32 cellular contexts compared by ENCODE assay signal in genomic region chr7:155232911-155233702, GRCh38.
A peak's percentile ranks its signal among the peaks of the same experiment; 100 is the strongest.
DNase-seq lines count a peak whose midpoint lies in the region; ATAC-seq, FAIRE-seq and TF ChIP-seq lines count a peak whose summit lies in the region.
"Had no signal": no experiment of that assay in that cellular context is flagged by ENCODE, and none has a peak within 500 bp of the region (broad histone marks: within the 10 kb centered on the region; RNA-seq: fewer than 3 reads in every experiment).

No MANE protein-coding gene starts in this region.

- H3K79me2 ChIP-seq in HepG2 (ENCODE audit: insufficient read depth, low read length): no peaks in the 10 kb centered on the region
- H3K79me2 ChIP-seq in Karpas-422 (ENCODE audit: low read length): no peaks in the 10 kb centered on the region

- H3K9ac ChIP-seq in HepG2 (ENCODE audit: insufficient read depth, low read depth, low read length): no peak overlapping the region
- H3K9ac ChIP-seq in Karpas-422 (ENCODE audit: low read length): no peak overlapping the region

- H3K27ac ChIP-seq in right lobe of liver: peak overlapping the region in 2 of 3 donors; percentile 95 to 96
- no peak overlapping the region for H3K27ac ChIP-seq in HepG2 (ENCODE audit: extremely low read length, insufficient read depth, low read length)
- no peak overlapping the region for H3K27ac ChIP-seq in Karpas-422 (ENCODE audit: low read length)
- H3K27ac ChIP-seq: ascending aorta; BLaER1 treated with 17β-estradiol and CSF1 and Interleukin-3, amounts not matched to agents 10 nM and 100 nM; SJCRH30; thoracic aorta had no signal

- ATAC-seq in right lobe of liver: no peak
- no peak for ATAC-seq in HepG2
- ATAC-seq in GM19351 (IDR thresholded peaks at IDR 0.05; ENCODE audit: unreplicated experiment): no peak
- ATAC-seq in activated naive CD4-positive, alpha-beta T cell treated with anti-CD3 and anti-CD28 coated beads, Interleukin-2, amount 50 U/mL, for 72 hours: no peak
- ATAC-seq: left colon; natural killer cell; stimulated activated effector memory CD8-positive, alpha-beta T cell treated with anti-CD3 and anti-CD28 coated beads, Interleukin-12 subunit alpha, Interleukin-12 subunit beta, amount 100 ng/mL, for 72 hours had no signal

- intact Hi-C loops in right lobe of liver (cut with DNase I): no loop called here
- intact Hi-C loops in HepG2 (cut with micrococcal nuclease; ENCODE audit: unreplicated experiment): no loop called here

- H3K4me3 ChIP-seq in right lobe of liver (no peak overlapping the region), HepG2 (replicated peaks in 1 of 3; ENCODE audit: insufficient read depth in 1 of 3, low read depth in 2 of 3, low read length in 3 of 3) (no peak overlapping the region), Karpas-422 (ENCODE audit: low read length) (no peak overlapping the region)
- H3K4me3 ChIP-seq: ascending aorta; BLaER1 treated with 17β-estradiol and CSF1 and Interleukin-3, amounts not matched to agents 10 nM and 100 nM; MG63; Peyer's patch; SJCRH30; thoracic aorta had no signal

- H3K4me1 ChIP-seq in right lobe of liver (peaks cover 0 to 29% (median 10%) of the 10 kb centered on the region in 4 donors), HepG2 (ENCODE audit: insufficient read depth, low read length) (peaks cover 9% of the 10 kb centered on the region; the same call in 1 of the 2 replicates), Karpas-422 (ENCODE audit: low read length) (no peaks in the 10 kb centered on the region)
- H3K4me1 ChIP-seq: ascending aorta had no signal

- H3K9me3 ChIP-seq in right lobe of liver (no peaks in the 10 kb centered on the region), HepG2 (ENCODE audit: low read length) (no peaks in the 10 kb centered on the region), Karpas-422 (ENCODE audit: low read length) (no peaks in the 10 kb centered on the region)
- H3K9me3 ChIP-seq: ascending aorta, MG63, Peyer's patch, SJCRH30, thoracic aorta had no signal

- H2AFZ ChIP-seq in HepG2 (ENCODE audit: low read length) (no peak overlapping the region), Karpas-422 (ENCODE audit: low read length) (no peak overlapping the region)

- TF ChIP-seq EP300 in HepG2 (IDR thresholded peaks at IDR 0.05; ENCODE audit: low read depth in 2 of 2, low read length in 2 of 2): no peak
- TF ChIP-seq EP300 in HepG2 (CRISPR knock-in tag; IDR thresholded peaks at IDR 0.05; ENCODE audit: borderline replicate concordance): no peak

- H3K27me3 ChIP-seq in right lobe of liver (no peaks in the 10 kb centered on the region), HepG2 (ENCODE audit: control insufficient read depth in 1 of 2, insufficient read depth in 2 of 2, low read length in 2 of 2) (peaks cover 7 to 59% of the 10 kb centered on the region in 2 experiments; a peak in 3 of 5 replicates), Karpas-422 (ENCODE audit: low read length) (no peaks in the 10 kb centered on the region)
- H3K27me3 ChIP-seq: ascending aorta; BLaER1 treated with 17β-estradiol and CSF1 and Interleukin-3, amounts not matched to agents 10 nM and 100 nM; MG63; Peyer's patch; SJCRH30 had no signal

- POLR2A ChIA-PET in HepG2 (lab: Yijun Ruan, JAX): no interaction called here

- CTCF ChIA-PET in HepG2 (lab: Yijun Ruan, JAX; ENCODE audit: low intra/inter-chr PET ratio, low total read pairs): no interaction called here

- peaks cover 74% of the 10 kb centered on the region for H3K4me1 Mint-ChIP-seq in nephron progenitor cell
- H3K4me1 Mint-ChIP-seq: activated naive CD4-positive, alpha-beta T cell treated with anti-CD3 and anti-CD28 coated beads, Interleukin-2, amount 50 U/mL, for 24 hours; natural killer cell had no signal

- no peaks in the 10 kb centered on the region for H3K36me3 Mint-ChIP-seq in nephron progenitor cell (ENCODE audit: low read depth)
- H3K36me3 Mint-ChIP-seq in activated naive CD4-positive, alpha-beta T cell treated with anti-CD3 and anti-CD28 coated beads, Interleukin-2, amount 50 U/mL, for 72 hours: no peaks in the 10 kb centered on the region
- H3K36me3 Mint-ChIP-seq: activated naive CD4-positive, alpha-beta T cell treated with anti-CD3 and anti-CD28 coated beads, Interleukin-2, amount 50 U/mL, for 24 hours; natural killer cell; stimulated activated effector memory CD8-positive, alpha-beta T cell treated with anti-CD3 and anti-CD28 coated beads, Interleukin-12 subunit alpha, Interleukin-12 subunit beta, amount 100 ng/mL, for 72 hours had no signal

- DNase-seq in right lobe of liver (peak in 1 of 3 donors; percentile 28), HepG2 (ENCODE audit: low spot score) (no peak), fibroblast of gingiva (ENCODE audit: low read depth) (peak; percentile 85), nephron progenitor cell (no peak), GDM1 (lab: John Stamatoyannopoulos, UW) (no peak), Karpas-422 (no peak)
- no peak for DNase-seq in activated naive CD4-positive, alpha-beta T cell treated with anti-CD3 and anti-CD28 coated beads, Interleukin-2, amount 50 U/mL, for 72 hours (ENCODE audit: low spot score in 2 of 2)
- DNase-seq: activated CD8-positive, alpha-beta memory T cell treated with anti-CD3 and anti-CD28 coated beads for 24 hours; activated T-cell treated with anti-CD3 and anti-CD28 coated beads, Interleukin-2, amount 50 U/mL, for 48 hours; Calu3; cerebellar nuclear complex; erythroblast; H7; left colon; MG63; midbrain; natural killer cell; NCI-H1436; NCI-H2171 treated with DMSO at 0.1 percent for 48 hours; NCI-H524 treated with DMSO at 0.1 percent for 48 hours; SJCRH30; stimulated activated CD4-positive, alpha-beta T cell treated with anti-CD3 and anti-CD28 coated beads, Interleukin-1b, Interleukin-23, amount 100 ng/mL, for 48 hours; T-helper 1 cell had no signal

- H3K9me3 Mint-ChIP-seq in nephron progenitor cell: no peaks in the 10 kb centered on the region
- no peaks in the 10 kb centered on the region for H3K9me3 Mint-ChIP-seq in activated naive CD4-positive, alpha-beta T cell treated with anti-CD3 and anti-CD28 coated beads, Interleukin-2, amount 50 U/mL, for 72 hours
- H3K9me3 Mint-ChIP-seq: activated naive CD4-positive, alpha-beta T cell treated with anti-CD3 and anti-CD28 coated beads, Interleukin-2, amount 50 U/mL, for 24 hours; natural killer cell; stimulated activated effector memory CD8-positive, alpha-beta T cell treated with anti-CD3 and anti-CD28 coated beads, Interleukin-12 subunit alpha, Interleukin-12 subunit beta, amount 100 ng/mL, for 72 hours had no signal

- no peak for TF ChIP-seq POLR2A in right lobe of liver (IDR thresholded peaks at IDR 0.05)
- TF ChIP-seq POLR2A in HepG2 (IDR thresholded peaks at IDR 0.05; ENCODE audit: insufficient read depth in 1 of 2, low read depth in 2 of 2, low read length in 2 of 2): no peak

- no peaks in the 10 kb centered on the region for H4K20me1 ChIP-seq in HepG2 (ENCODE audit: insufficient read depth, low read length)
- H4K20me1 ChIP-seq in Karpas-422 (ENCODE audit: insufficient read depth, low read depth, low read length): no peaks in the 10 kb centered on the region
- H4K20me1 ChIP-seq: BLaER1 treated with 17β-estradiol and CSF1 and Interleukin-3, amounts not matched to agents 10 nM and 100 nM had no signal

- peaks cover 15% of the 10 kb centered on the region for H3K27me3 Mint-ChIP-seq in nephron progenitor cell (ENCODE audit: low read depth, poor library complexity)
- H3K27me3 Mint-ChIP-seq: activated naive CD4-positive, alpha-beta T cell treated with anti-CD3 and anti-CD28 coated beads, Interleukin-2, amount 50 U/mL, for 24 hours had no signal

- no TSS peak for BruUV-seq in HepG2 (replicated peaks; lab: Mats Ljungman, UMichigan)

- no peak for FAIRE-seq in HepG2 (lab: Jason Lieb, UNC)
- FAIRE-seq: A204.1, TTC549 had no signal

- TF ChIP-seq RAD21 in HepG2 (CRISPR knock-in tag; IDR thresholded peaks at IDR 0.05): no peak

- TF ChIP-seq CTCF in right lobe of liver (IDR thresholded peaks at IDR 0.05) (no peak), HepG2 (CRISPR knock-in tag; IDR thresholded peaks at IDR 0.05) (no peak), nephron progenitor cell (IDR thresholded peaks at IDR 0.05) (no peak)

- H3K36me3 ChIP-seq in right lobe of liver (no peaks in the 10 kb centered on the region), HepG2 (replicated peaks in 1 of 2; ENCODE audit: control insufficient read depth in 1 of 2, insufficient read depth in 2 of 2, low read length in 2 of 2) (no peaks in the 10 kb centered on the region), Karpas-422 (ENCODE audit: insufficient read depth, low read length) (no peaks in the 10 kb centered on the region)
- H3K36me3 ChIP-seq: ascending aorta; BLaER1 treated with 17β-estradiol and CSF1 and Interleukin-3, amounts not matched to agents 10 nM and 100 nM; MG63; Peyer's patch; SJCRH30; thoracic aorta had no signal

- in situ Hi-C loops in HepG2 (cut with HindIII; ENCODE audit: extremely low pct_ligation_motif_present, low pct_unique_long_range_greater_than_20kb): no loop called here

- no peaks in the 10 kb centered on the region for H3K9me2 ChIP-seq in Karpas-422 (replicated peaks; ENCODE audit: insufficient read depth, low read length)

- H3K4me2 ChIP-seq in HepG2 (ENCODE audit: low read depth, low read length) (no peak overlapping the region), Karpas-422 (ENCODE audit: low read depth, low read length, poor library complexity, severe bottlenecking) (no peak overlapping the region)

- peak overlapping the region; percentile 58 for H3K27ac Mint-ChIP-seq in nephron progenitor cell
- peak overlapping the region in 1 of 2 donors; percentile 47 for H3K27ac Mint-ChIP-seq in activated naive CD4-positive, alpha-beta T cell treated with anti-CD3 and anti-CD28 coated beads, Interleukin-2, amount 50 U/mL, for 72 hours
- H3K27ac Mint-ChIP-seq: activated naive CD4-positive, alpha-beta T cell treated with anti-CD3 and anti-CD28 coated beads, Interleukin-2, amount 50 U/mL, for 24 hours; natural killer cell; stimulated activated effector memory CD8-positive, alpha-beta T cell treated with anti-CD3 and anti-CD28 coated beads, Interleukin-12 subunit alpha, Interleukin-12 subunit beta, amount 100 ng/mL, for 72 hours had no signal

- 65% methylated on average over 14 of the region's 20 CpGs for WGBS in right lobe of liver (ENCODE audit: insufficient coverage, low coverage, low lambda C conversion rate, missing lambda C conversion rate)
- 26% methylated on average over 18 of the region's 20 CpGs for WGBS in HepG2 (ENCODE audit: low lambda C conversion rate)

- no peak overlapping the region for H3K4me3 Mint-ChIP-seq in nephron progenitor cell
- H3K4me3 Mint-ChIP-seq: activated naive CD4-positive, alpha-beta T cell treated with anti-CD3 and anti-CD28 coated beads, Interleukin-2, amount 50 U/mL, for 24 hours; natural killer cell; stimulated activated effector memory CD8-positive, alpha-beta T cell treated with anti-CD3 and anti-CD28 coated beads, Interleukin-12 subunit alpha, Interleukin-12 subunit beta, amount 100 ng/mL, for 72 hours had no signal

TF ChIP-seq in HepG2, 621 proteins besides CTCF, POLR2A, EP300 and RAD21 (continues in another document):
- TF ChIP-seq KDM6A (CRISPR knock-in tag; IDR thresholded peaks at IDR 0.05; ENCODE audit: low read depth) (no peak), ZNF740 (CRISPR knock-in tag; IDR thresholded peaks at IDR 0.05) (no peak), AGO2 (optimal IDR thresholded peaks at IDR 0.05; ENCODE audit: low read depth, low read length) (no peak)

Comparison
In these comparisons a context has a peak if more than half of its experiments do, and no peak if none do; other contexts are left out.
1. H3K27ac ChIP-seq: peak in right lobe of liver (2 of 3); none in HepG2 (single experiment) and Karpas-422 (single experiment).